ENCODE assay signal across 9 cellular contexts in genomic region chr13:109220631-109221030, GRCh38.
"Had no signal": no experiment of that assay in that cellular context is flagged by ENCODE, and none has a peak within 500 bp of the region (broad histone marks: within the 10 kb centered on the region; RNA-seq: fewer than 3 reads in every experiment).

No MANE protein-coding gene starts in this region.

- H3K27ac ChIP-seq: HL-60, KMS-11 had no signal

- H3K4me2 ChIP-seq: KMS-11 had no signal

- H3K4me3 Mint-ChIP-seq: IgD-negative memory B cell had no signal

- H3K4me1 Mint-ChIP-seq: IgD-negative memory B cell had no signal

- ATAC-seq: HepG2, K562 had no signal

- H3K36me3 Mint-ChIP-seq: IgD-negative memory B cell had no signal

- DNase-seq: IMR-90, KBM-7, KG1 had no signal

- H3K4me3 ChIP-seq: K562 had no signal

- H3K9me3 Mint-ChIP-seq: IgD-negative memory B cell had no signal

- FAIRE-seq: HepG2, HTR-8/SVneo, K562 had no signal

- H3K27me3 Mint-ChIP-seq: IgD-negative memory B cell had no signal

- H3K9ac ChIP-seq: KMS-11 had no signal
